Comparison of ENCODE assay signal across 20 cellular contexts in genomic region chr4:72216539-72217277, GRCh38.
DNase-seq lines count a peak whose midpoint lies in the region; ATAC-seq, FAIRE-seq and TF ChIP-seq lines count a peak whose summit lies in the region.
"Had no signal": no experiment of that assay in that cellular context is flagged by ENCODE, and none has a peak within 500 bp of the region (broad histone marks: within the 10 kb centered on the region; RNA-seq: fewer than 3 reads in every experiment).

No MANE protein-coding gene starts in this region.

- no peak for FAIRE-seq in kidney (lab: Jason Lieb, UNC)
- FAIRE-seq: D721Med, G401.6, GM12891, HepG2, HTR-8/SVneo had no signal

- H3K18ac ChIP-seq in trophoblast cell (ENCODE audit: low read length): no peak overlapping the region

- H2AFZ ChIP-seq in trophoblast cell (ENCODE audit: insufficient read depth, low read length, poor library complexity): no peak overlapping the region
- no peak overlapping the region for H2AFZ ChIP-seq in osteoblast (ENCODE audit: low read length)

- H2BK12ac ChIP-seq in trophoblast cell (ENCODE audit: low read length): no peak overlapping the region

- no peak overlapping the region for H3K4me3 ChIP-seq in kidney (ENCODE audit: low read length in 2 of 2)
- H3K4me3 ChIP-seq in trophoblast cell (ENCODE audit: low read depth, low read length): no peak overlapping the region
- no peak overlapping the region for H3K4me3 ChIP-seq in upper lobe of right lung
- no peak overlapping the region for H3K4me3 ChIP-seq in osteoblast (ENCODE audit: insufficient read depth, low read length)

- H3K79me1 ChIP-seq in trophoblast cell (ENCODE audit: low read length): no peaks in the 10 kb centered on the region

- H4K20me1 ChIP-seq in osteoblast (ENCODE audit: insufficient read depth, low read length): no peaks in the 10 kb centered on the region

- H3K14ac ChIP-seq in trophoblast cell (ENCODE audit: low read length): peak overlapping the region; percentile 10

- H2BK5ac ChIP-seq in trophoblast cell (ENCODE audit: low read depth, low read length, poor library complexity): no peak overlapping the region

- no peak for ATAC-seq in Right ventricle myocardium inferior
- no peak for ATAC-seq in Right ventricle myocardium superior (ENCODE audit: poor library complexity)
- ATAC-seq in upper lobe of right lung: peak; percentile 30
- no peak for ATAC-seq in HG03039 (IDR thresholded peaks at IDR 0.05; ENCODE audit: unreplicated experiment)
- ATAC-seq: CD8-positive, alpha-beta T cell; HepG2 had no signal

- no peaks in the 10 kb centered on the region for H3K27me3 ChIP-seq in trophoblast cell (ENCODE audit: insufficient read depth, low read length)
- no peaks in the 10 kb centered on the region for H3K27me3 ChIP-seq in upper lobe of right lung
- H3K27me3 ChIP-seq in osteoblast (ENCODE audit: insufficient read depth, low read length): no peaks in the 10 kb centered on the region

- no peaks in the 10 kb centered on the region for H3K4me1 ChIP-seq in kidney (ENCODE audit: control insufficient read depth in 1 of 2, insufficient read depth in 1 of 2, low read depth in 1 of 2, low read length in 2 of 2)
- H3K4me1 ChIP-seq in trophoblast cell (ENCODE audit: control insufficient read depth in 1 of 2, insufficient read depth in 2 of 2, low read length in 2 of 2): no peaks in the 10 kb centered on the region
- no peaks in the 10 kb centered on the region for H3K4me1 ChIP-seq in upper lobe of right lung
- no peaks in the 10 kb centered on the region for H3K4me1 ChIP-seq in osteoblast (ENCODE audit: insufficient read depth, low read length)

- H3K36me3 ChIP-seq in kidney (ENCODE audit: control insufficient read depth in 1 of 2, insufficient read depth in 2 of 2, low read length in 2 of 2) (no peaks in the 10 kb centered on the region), trophoblast cell (ENCODE audit: control insufficient read depth in 1 of 2, insufficient read depth in 2 of 2, low read length in 2 of 2) (no peaks in the 10 kb centered on the region), upper lobe of right lung (no peaks in the 10 kb centered on the region), osteoblast (ENCODE audit: insufficient read depth, low read length) (no peaks in the 10 kb centered on the region)

- H3K23ac ChIP-seq in trophoblast cell (ENCODE audit: low read length): no peak overlapping the region

- TF ChIP-seq CTCF in kidney (IDR thresholded peaks at IDR 0.05; ENCODE audit: borderline replicate concordance, extremely low read depth, insufficient read depth) (no peak), upper lobe of right lung (IDR thresholded peaks at IDR 0.05) (no peak), osteoblast (IDR thresholded peaks at IDR 0.05; ENCODE audit: extremely low read depth, low read depth, low read length) (no peak)

- H3K4me2 ChIP-seq in trophoblast cell (ENCODE audit: low read length) (no peak overlapping the region), osteoblast (ENCODE audit: insufficient read depth, low read length) (no peak overlapping the region)

- H3K79me2 ChIP-seq in trophoblast cell (ENCODE audit: control insufficient read depth, insufficient read depth, low read length, poor library complexity) (no peaks in the 10 kb centered on the region), osteoblast (ENCODE audit: insufficient read depth, low read length) (no peaks in the 10 kb centered on the region)

- intact Hi-C loops in Right ventricle myocardium inferior (cut with DNase I): no loop called here
- intact Hi-C loops in Right ventricle myocardium superior (cut with DNase I): no loop called here
- intact Hi-C loops in kidney (cut with DNase I): no loop called here
- intact Hi-C loops in upper lobe of right lung (cut with DNase I): no loop called here

- H4K12ac ChIP-seq in trophoblast cell (ENCODE audit: low read depth, low read length): no peak overlapping the region

- H3K27ac ChIP-seq in kidney (ENCODE audit: low read depth in 2 of 2, low read length in 2 of 2) (no peak overlapping the region), trophoblast cell (ENCODE audit: low read depth, low read length) (no peak overlapping the region), upper lobe of right lung (no peak overlapping the region), osteoblast (ENCODE audit: low read depth, low read length) (no peak overlapping the region)
- H3K27ac ChIP-seq: 22Rv1 had no signal

- no peak overlapping the region for H4K8ac ChIP-seq in trophoblast cell (ENCODE audit: low read depth, low read length)

- no peak overlapping the region for H2AK5ac ChIP-seq in trophoblast cell (ENCODE audit: low read length)

- H4K91ac ChIP-seq in trophoblast cell (ENCODE audit: low read depth, low read length): no peak overlapping the region

- H2BK120ac ChIP-seq in trophoblast cell (ENCODE audit: insufficient read depth, low read length, poor library complexity): no peak overlapping the region

- H3K9me3 ChIP-seq in kidney (ENCODE audit: control insufficient read depth in 1 of 2, low read length in 2 of 2) (peaks cover 0 to 6% of the 10 kb centered on the region in 2 donors), trophoblast cell (ENCODE audit: insufficient read depth, low read depth, low read length) (peaks cover 10% of the 10 kb centered on the region), upper lobe of right lung (no peaks in the 10 kb centered on the region), osteoblast (ENCODE audit: low read depth, low read length) (no peaks in the 10 kb centered on the region)

- H3K4ac ChIP-seq in trophoblast cell (ENCODE audit: low read depth, low read length): no peak overlapping the region

- H3K9ac ChIP-seq in kidney (ENCODE audit: low read length in 2 of 2): no peak overlapping the region
- no peak overlapping the region for H3K9ac ChIP-seq in trophoblast cell (ENCODE audit: low read length)

- peak; percentile 37 for DNase-seq in Right ventricle myocardium inferior (ENCODE audit: missing footprints)
- no peak for DNase-seq in Right ventricle myocardium superior
- peak; percentile 58 for DNase-seq in kidney
- no peak for DNase-seq in trophoblast cell
- no peak for DNase-seq in upper lobe of right lung
- no peak for DNase-seq in osteoblast (ENCODE audit: insufficient read length, low spot score, missing footprints)
- DNase-seq: CD8-positive, alpha-beta T cell; COR-L47; DMS153; DMS79 treated with DMSO at 0.1 percent for 48 hours; EL; GOT3; H9 had no signal

- WGBS in trophoblast cell (ENCODE audit: extremely low coverage, insufficient coverage, insufficient read length): no CpG with 5 or more reads among the region's 7 CpGs

Comparison
In these comparisons a context has a peak if more than half of its experiments do, and no peak if none do; other contexts are left out.
1. DNase-seq: peak in Right ventricle myocardium inferior (single experiment) and kidney (single experiment); none in Right ventricle myocardium superior (single experiment), trophoblast cell (0 of 2), upper lobe of right lung (single experiment) and osteoblast (single experiment).